Comparison of ENCODE assay signal across 15 cellular contexts in genomic region chr2:207042155-207042554, GRCh38.
A peak's percentile ranks its signal among the peaks of the same experiment; 100 is the strongest.
DNase-seq lines count a peak whose midpoint lies in the region; ATAC-seq and TF ChIP-seq lines count a peak whose summit lies in the region.
"Had no signal": no experiment of that assay in that cellular context is flagged by ENCODE, and none has a peak within 500 bp of the region (broad histone marks: within the 10 kb centered on the region; RNA-seq: fewer than 3 reads in every experiment).

No MANE protein-coding gene starts in this region.

- CTCF ChIA-PET in MCF 10A (lab: Yijun Ruan, JAX) = interaction anchor here (0.6 kb wide), 1 partner anchor 48 kb away, joined by 4 read pairs; no protein-coding TSS in a partner anchor
- CTCF ChIA-PET in activated CD8-positive, alpha-beta memory T cell treated with anti-CD3 and anti-CD28 coated beads, Interleukin-2, amount 10 ng/mL, durations not matched to agents 7 days and 5 days (lab: Charles Lee) = interaction anchor here (0.7 kb wide), 1 partner anchor 204 kb away, joined by 3 read pairs; no protein-coding TSS in a partner anchor

- H3K4me1 Mint-ChIP-seq in MCF 10A (ENCODE audit: insufficient read depth, unreplicated experiment) (peaks cover 11% of the 10 kb centered on the region), chondrocyte (ENCODE audit: low read depth) (peaks cover 38% of the 10 kb centered on the region)
- peaks cover 6% of the 10 kb centered on the region for H3K4me1 Mint-ChIP-seq in activated CD8-positive, alpha-beta memory T cell treated with anti-CD3 and anti-CD28 coated beads, Interleukin-2, amount 10 ng/mL, durations not matched to agents 7 days and 5 days

- H3K27me3 ChIP-seq in breast epithelium (no peaks in the 10 kb centered on the region), muscle layer of duodenum (ENCODE audit: low read depth, low read length) (no peaks in the 10 kb centered on the region), aorta (ENCODE audit: control insufficient read depth in 1 of 2, insufficient read depth in 2 of 2, low read length in 1 of 2) (no peaks in the 10 kb centered on the region)
- H3K27me3 ChIP-seq: Peyer's patch, transverse colon had no signal

- DNase-seq in breast epithelium (ENCODE audit: low spot score in 2 of 2) = no peak
- DNase-seq in MCF 10A (ENCODE audit: unreplicated experiment) = no peak
- no peak for DNase-seq in chondrocyte (ENCODE audit: low spot score)
- DNase-seq in aorta = no peak
- no peak for DNase-seq in activated CD8-positive, alpha-beta memory T cell treated with anti-CD3 and anti-CD28 coated beads, Interleukin-2, amount 10 ng/mL, durations not matched to agents 7 days and 5 days
- DNase-seq: 8988T; activated CD8-positive, alpha-beta T cell treated with anti-CD3 and anti-CD28 coated beads for 36 hours; CD4-positive, alpha-beta memory T cell; naive B cell; NCI-H526 treated with DMSO at 0.1 percent for 48 hours; Peyer's patch; transverse colon had no signal

- TF ChIP-seq CTCF in breast epithelium (IDR thresholded peaks at IDR 0.05) (no peak), MCF 10A (IDR thresholded peaks at IDR 0.05; ENCODE audit: unreplicated experiment) (no peak), chondrocyte (IDR thresholded peaks at IDR 0.05) (peak; percentile 51)

- no peaks in the 10 kb centered on the region for H3K4me1 ChIP-seq in breast epithelium
- H3K4me1 ChIP-seq in muscle layer of duodenum (ENCODE audit: control insufficient read depth in 1 of 2, insufficient read depth in 2 of 2, low read length in 2 of 2) = peaks cover 0 to 3% of the 10 kb centered on the region in 2 donors
- peaks cover 3 to 9% of the 10 kb centered on the region in 2 donors for H3K4me1 ChIP-seq in aorta (ENCODE audit: control insufficient read depth in 1 of 2, insufficient read depth in 2 of 2, low read length in 2 of 2)
- H3K4me1 ChIP-seq: Peyer's patch had no signal

- POLR2A ChIA-PET in MCF 10A (lab: Yijun Ruan, JAX) = no interaction called here

- H3K4me3 Mint-ChIP-seq in MCF 10A (ENCODE audit: unreplicated experiment) (no peak overlapping the region), chondrocyte (ENCODE audit: unreplicated experiment) (peak overlapping the region; percentile 18)
- H3K4me3 Mint-ChIP-seq in activated CD8-positive, alpha-beta memory T cell treated with anti-CD3 and anti-CD28 coated beads, Interleukin-2, amount 10 ng/mL, durations not matched to agents 7 days and 5 days = no peak overlapping the region
- H3K4me3 Mint-ChIP-seq: activated CD8-positive, alpha-beta T cell treated with anti-CD3 and anti-CD28 coated beads for 36 hours; CD4-positive, alpha-beta memory T cell; naive B cell had no signal

- ATAC-seq in aorta (ENCODE audit: low FRiP score) (peak; percentile 61), GM18511 (IDR thresholded peaks at IDR 0.05; ENCODE audit: unreplicated experiment) (no peak), GM18909 (IDR thresholded peaks at IDR 0.05; ENCODE audit: poor library complexity, unreplicated experiment) (no peak)
- no peak for ATAC-seq in activated CD8-positive, alpha-beta memory T cell treated with anti-CD3 and anti-CD28 coated beads, Interleukin-2, amount 10 ng/mL, durations not matched to agents 7 days and 5 days
- ATAC-seq: activated CD8-positive, alpha-beta T cell treated with anti-CD3 and anti-CD28 coated beads for 36 hours had no signal

- H3K27me3 Mint-ChIP-seq in MCF 10A (ENCODE audit: insufficient read depth, unreplicated experiment) = peaks cover 10% of the 10 kb centered on the region
- no peaks in the 10 kb centered on the region for H3K27me3 Mint-ChIP-seq in chondrocyte (ENCODE audit: low read depth)
- H3K27me3 Mint-ChIP-seq in activated CD8-positive, alpha-beta memory T cell treated with anti-CD3 and anti-CD28 coated beads, Interleukin-2, amount 10 ng/mL, durations not matched to agents 7 days and 5 days = peaks cover 4% of the 10 kb centered on the region

- peaks cover 7% of the 10 kb centered on the region for H3K9me3 Mint-ChIP-seq in MCF 10A (ENCODE audit: unreplicated experiment)
- peaks cover 2% of the 10 kb centered on the region for H3K9me3 Mint-ChIP-seq in chondrocyte (ENCODE audit: low read depth)
- H3K9me3 Mint-ChIP-seq in activated CD8-positive, alpha-beta memory T cell treated with anti-CD3 and anti-CD28 coated beads, Interleukin-2, amount 10 ng/mL, durations not matched to agents 7 days and 5 days (ENCODE audit: low read depth) = no peaks in the 10 kb centered on the region
- H3K9me3 Mint-ChIP-seq: activated CD8-positive, alpha-beta T cell treated with anti-CD3 and anti-CD28 coated beads for 36 hours; CD4-positive, alpha-beta memory T cell; naive B cell had no signal

- H3K4me3 ChIP-seq in breast epithelium (peak overlapping the region in 2 of 3 donors; percentile 7 to 51), muscle layer of duodenum (ENCODE audit: low read depth in 1 of 2, low read length in 2 of 2) (peak overlapping the region; percentile 14 to 17), aorta (ENCODE audit: low read length in 2 of 2) (peak overlapping the region; percentile 37 to 58)
- H3K4me3 ChIP-seq: Peyer's patch, transverse colon had no signal

- BruUV-seq in MCF 10A (replicated peaks; lab: Mats Ljungman, UMichigan) = no TSS peak

- TF ChIP-seq POLR2A in breast epithelium (IDR thresholded peaks at IDR 0.05) = no peak

- no peaks in the 10 kb centered on the region for H3K36me3 ChIP-seq in breast epithelium
- no peaks in the 10 kb centered on the region for H3K36me3 ChIP-seq in muscle layer of duodenum (ENCODE audit: control insufficient read depth in 1 of 2, insufficient read depth in 2 of 2, low read length in 2 of 2)
- H3K36me3 ChIP-seq in aorta (ENCODE audit: control insufficient read depth in 1 of 2, insufficient read depth in 2 of 2, low read length in 1 of 2) = no peaks in the 10 kb centered on the region
- H3K36me3 ChIP-seq: Peyer's patch, transverse colon had no signal

- H3K9me3 ChIP-seq in breast epithelium = no peaks in the 10 kb centered on the region
- no peaks in the 10 kb centered on the region for H3K9me3 ChIP-seq in muscle layer of duodenum (ENCODE audit: control insufficient read depth in 1 of 2, low read length in 2 of 2)
- no peaks in the 10 kb centered on the region for H3K9me3 ChIP-seq in aorta (ENCODE audit: control insufficient read depth, low read length)
- H3K9me3 ChIP-seq: Peyer's patch, transverse colon had no signal

- H3K36me3 Mint-ChIP-seq in MCF 10A (ENCODE audit: insufficient read depth, unreplicated experiment) (peaks cover 4% of the 10 kb centered on the region), chondrocyte (ENCODE audit: low read depth) (no peaks in the 10 kb centered on the region)
- H3K36me3 Mint-ChIP-seq in activated CD8-positive, alpha-beta memory T cell treated with anti-CD3 and anti-CD28 coated beads, Interleukin-2, amount 10 ng/mL, durations not matched to agents 7 days and 5 days = no peaks in the 10 kb centered on the region
- H3K36me3 Mint-ChIP-seq: CD4-positive, alpha-beta memory T cell; naive B cell had no signal

- H3K27ac ChIP-seq in breast epithelium (peak overlapping the region in 1 of 2 donors; percentile 52), muscle layer of duodenum (ENCODE audit: low read length) (no peak overlapping the region), aorta (ENCODE audit: low read depth in 1 of 2, low read length in 2 of 2) (peak overlapping the region in 1 of 2 donors; percentile 78)
- H3K27ac ChIP-seq: Peyer's patch, transverse colon had no signal

- intact Hi-C loops in breast epithelium (cut with DNase I; ENCODE audit: low total_unique reads) (no loop called here), MCF 10A (cut with micrococcal nuclease) (no loop called here), aorta (cut with DNase I) (loop anchor here (5.0 to 10.0 kb wide), 3 partner anchors 125 to 433 kb away; partner anchors contain the start of gene KLF7 (in 1 of the 2))

- WGBS in aorta, 2 donors = 1 to 7% methylated on average over 5 of the region's 5 CpGs

- H3K27ac Mint-ChIP-seq in MCF 10A (ENCODE audit: low read depth, unreplicated experiment) = no peak overlapping the region
- H3K27ac Mint-ChIP-seq in chondrocyte (ENCODE audit: unreplicated experiment) = peak overlapping the region; percentile 86
- H3K27ac Mint-ChIP-seq in activated CD8-positive, alpha-beta memory T cell treated with anti-CD3 and anti-CD28 coated beads, Interleukin-2, amount 10 ng/mL, durations not matched to agents 7 days and 5 days = no peak overlapping the region
- H3K27ac Mint-ChIP-seq: activated CD8-positive, alpha-beta T cell treated with anti-CD3 and anti-CD28 coated beads for 36 hours had no signal

Comparison
In these comparisons a context has a peak if more than half of its experiments do, and no peak if none do; other contexts are left out.
1. intact Hi-C loops: an anchor here in aorta (5.0 to 10.0 kb wide); none called in breast epithelium and MCF 10A.